Comparison of ENCODE assay signal across 34 cellular contexts in the genomic region with DNA sequence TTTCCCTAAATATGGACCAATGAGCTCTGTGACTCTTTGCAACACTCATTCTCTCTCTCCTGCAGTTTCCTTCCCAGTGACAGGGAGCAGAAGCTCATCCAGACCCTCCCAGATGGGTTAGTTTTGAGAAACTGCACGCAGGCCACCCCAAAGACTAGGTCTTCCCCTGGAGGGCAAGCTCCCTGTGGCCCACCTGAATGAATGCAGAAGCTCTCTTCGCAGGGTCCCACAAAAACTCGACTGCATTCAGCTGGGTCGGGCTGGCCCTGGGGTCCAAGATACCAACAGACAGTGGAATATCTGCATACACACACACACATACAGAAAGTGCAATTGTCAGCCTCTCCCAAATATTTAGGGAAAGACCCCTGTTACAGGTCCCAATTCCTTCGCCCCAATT. TPM values are rescaled to one million over a fixed set of nuclear protein-coding genes. Genes with fewer than 3 reads are reported as not detected.
"Had no signal": no experiment of that assay in that cellular context is flagged by ENCODE, and none has a peak within 500 bp of the region (broad histone marks: within the 10 kb centered on the region; RNA-seq: fewer than 3 reads in every experiment).

No MANE protein-coding gene starts in this region.

- H3K4me3 ChIP-seq: colonic mucosa, esophagus squamous epithelium, gastroesophageal sphincter had no signal

- H3K4me1 ChIP-seq: colonic mucosa, esophagus squamous epithelium, gastroesophageal sphincter had no signal

- DNase-seq: activated CD4-positive, alpha-beta memory T cell treated with anti-CD3 and anti-CD28 coated beads for 36 hours; activated CD4-positive, alpha-beta T cell treated with anti-CD3 and anti-CD28 coated beads for 36 hours; activated CD4-positive, alpha-beta T cell treated with anti-CD3 and anti-CD28 coated beads, Interleukin-2, amount 10 ng/mL, durations not matched to agents 24 days and 14 days; activated CD4-positive, CD25-positive, alpha-beta regulatory T cell; activated CD4-positive, CD25-positive, alpha-beta regulatory T cell treated with anti-CD3 and anti-CD28 coated beads, Interleukin-2, amount 50 U/mL, for 72 hours; activated CD8-positive, alpha-beta memory T cell treated with anti-CD3 and anti-CD28 coated beads, Interleukin-2, amount 10 ng/mL, durations not matched to agents 7 days and 5 days; activated CD8-positive, alpha-beta memory T cell treated with anti-CD3 and anti-CD28 coated beads, Interleukin-2, amount 50 U/mL, for 4 hours; activated CD8-positive, alpha-beta T cell treated with anti-CD3 and anti-CD28 coated beads, Interleukin-2, amount 10 ng/mL, durations not matched to agents 7 days and 5 days; activated gamma-delta T cell treated with Interleukin-2 at 50 U/mL for 16 hours; activated naive CD4-positive, alpha-beta T cell treated with anti-CD3 and anti-CD28 coated beads, Interleukin-2, amount 50 U/mL, for 16 hours; activated naive CD4-positive, alpha-beta T cell treated with Interleukin-2 at 50 U/mL for 16 hours; activated T-cell treated with anti-CD3 and anti-CD28 coated beads, Interleukin-2, amount 50 U/mL, for 1 hour; activated T-cell treated with anti-CD3 and anti-CD28 coated beads, Interleukin-2, amount 50 U/mL, for 48 hours; amniotic stem cell; anterior cingulate cortex; brain microvascular endothelial cell; caudate nucleus; colonic mucosa; effector CD8-positive, alpha-beta T cell; esophagus squamous epithelium; foreskin melanocyte had no signal

- FAIRE-seq: astrocyte, endometrium, endothelial cell of umbilical vein had no signal

- H3K4me1 Mint-ChIP-seq: activated CD4-positive, alpha-beta T cell treated with anti-CD3 and anti-CD28 coated beads for 36 hours; activated CD4-positive, alpha-beta T cell treated with anti-CD3 and anti-CD28 coated beads, Interleukin-2, amount 10 ng/mL, durations not matched to agents 24 days and 14 days; activated CD8-positive, alpha-beta memory T cell treated with anti-CD3 and anti-CD28 coated beads, Interleukin-2, amount 10 ng/mL, durations not matched to agents 7 days and 5 days had no signal

- H3K36me3 Mint-ChIP-seq: activated CD4-positive, alpha-beta memory T cell treated with anti-CD3 and anti-CD28 coated beads for 36 hours; activated CD8-positive, alpha-beta memory T cell treated with anti-CD3 and anti-CD28 coated beads, Interleukin-2, amount 10 ng/mL, durations not matched to agents 7 days and 5 days; activated naive CD8-positive, alpha-beta T cell had no signal

- H3K9me3 ChIP-seq: colonic mucosa, esophagus squamous epithelium, gastroesophageal sphincter had no signal

- H3K36me3 ChIP-seq: brain microvascular endothelial cell, colonic mucosa, gastroesophageal sphincter had no signal

- H3K9me3 Mint-ChIP-seq: activated CD4-positive, alpha-beta memory T cell treated with anti-CD3 and anti-CD28 coated beads for 36 hours; activated CD4-positive, alpha-beta T cell treated with anti-CD3 and anti-CD28 coated beads, Interleukin-2, amount 10 ng/mL, durations not matched to agents 24 days and 14 days; activated T-helper 1 cell treated with anti-CD3 and anti-CD28 coated beads, Interleukin-12 subunit alpha, Interleukin-12 subunit beta, Interleukin-2, Interleukin-4 antibody, amounts not matched to agents 30 ng/mL and 10 ng/mL and 1 ng/mL, durations not matched to agents 14 hours and 24 hours and 36 hours; activated T-helper 2 cell treated with anti-CD3 and anti-CD28 coated beads, Interferon-gamma antibody, Interleukin-2, Interleukin-4, amounts not matched to agents 10 μg/mL and 5 μg/mL and 100 μg/mL, durations not matched to agents 14 hours and 24 hours and 36 hours had no signal

- H3K27ac Mint-ChIP-seq: activated CD4-positive, alpha-beta memory T cell treated with anti-CD3 and anti-CD28 coated beads for 36 hours; activated CD4-positive, alpha-beta T cell treated with anti-CD3 and anti-CD28 coated beads for 36 hours; activated CD4-positive, alpha-beta T cell treated with anti-CD3 and anti-CD28 coated beads, Interleukin-2, amount 10 ng/mL, durations not matched to agents 24 days and 14 days; activated CD8-positive, alpha-beta memory T cell treated with anti-CD3 and anti-CD28 coated beads, Interleukin-2, amount 10 ng/mL, durations not matched to agents 7 days and 5 days; activated CD8-positive, alpha-beta T cell treated with anti-CD3 and anti-CD28 coated beads, Interleukin-2, amount 10 ng/mL, durations not matched to agents 7 days and 5 days; activated naive CD8-positive, alpha-beta T cell; activated T-helper 1 cell treated with anti-CD3 and anti-CD28 coated beads, Interleukin-12 subunit alpha, Interleukin-12 subunit beta, Interleukin-2, Interleukin-4 antibody, amounts not matched to agents 30 ng/mL and 10 ng/mL and 1 ng/mL, durations not matched to agents 14 hours and 24 hours and 36 hours; activated T-helper 2 cell treated with anti-CD3 and anti-CD28 coated beads, Interferon-gamma antibody, Interleukin-2, Interleukin-4, amounts not matched to agents 10 μg/mL and 5 μg/mL and 100 μg/mL, durations not matched to agents 14 hours and 24 hours and 36 hours had no signal

- H3K27me3 Mint-ChIP-seq: activated CD4-positive, alpha-beta T cell treated with anti-CD3 and anti-CD28 coated beads for 36 hours; activated CD4-positive, alpha-beta T cell treated with anti-CD3 and anti-CD28 coated beads, Interleukin-2, amount 10 ng/mL, durations not matched to agents 24 days and 14 days; activated CD8-positive, alpha-beta memory T cell treated with anti-CD3 and anti-CD28 coated beads, Interleukin-2, amount 10 ng/mL, durations not matched to agents 7 days and 5 days had no signal

- H3K27ac ChIP-seq: brain microvascular endothelial cell, colonic mucosa, epithelial cell of prostate, esophagus squamous epithelium, gastroesophageal sphincter had no signal

- H3K4me3 Mint-ChIP-seq: activated CD4-positive, alpha-beta memory T cell treated with anti-CD3 and anti-CD28 coated beads for 36 hours; activated CD4-positive, alpha-beta T cell treated with anti-CD3 and anti-CD28 coated beads for 36 hours; activated CD4-positive, alpha-beta T cell treated with anti-CD3 and anti-CD28 coated beads, Interleukin-2, amount 10 ng/mL, durations not matched to agents 24 days and 14 days; activated CD8-positive, alpha-beta memory T cell treated with anti-CD3 and anti-CD28 coated beads, Interleukin-2, amount 10 ng/mL, durations not matched to agents 7 days and 5 days; activated CD8-positive, alpha-beta T cell treated with anti-CD3 and anti-CD28 coated beads, Interleukin-2, amount 10 ng/mL, durations not matched to agents 7 days and 5 days; activated naive CD8-positive, alpha-beta T cell; activated T-helper 1 cell treated with anti-CD3 and anti-CD28 coated beads, Interleukin-12 subunit alpha, Interleukin-12 subunit beta, Interleukin-2, Interleukin-4 antibody, amounts not matched to agents 30 ng/mL and 10 ng/mL and 1 ng/mL, durations not matched to agents 14 hours and 24 hours and 36 hours had no signal

- H3K27me3 ChIP-seq: brain microvascular endothelial cell, colonic mucosa, esophagus squamous epithelium, gastroesophageal sphincter had no signal

RNA-seq across cellular contexts. Expression of a gene that starts 37.0 kb away (rescaled TPM):
- total RNA-seq: activated CD4-positive, alpha-beta T cell treated with anti-CD3 and anti-CD28 coated beads, Interleukin-2, amount 10 ng/mL, durations not matched to agents 24 days and 14 days; activated T-helper 1 cell treated with anti-CD3 and anti-CD28 coated beads, Interleukin-12 subunit alpha, Interleukin-12 subunit beta, Interleukin-2, Interleukin-4 antibody, amounts not matched to agents 30 ng/mL and 10 ng/mL and 1 ng/mL, durations not matched to agents 14 hours and 24 hours and 36 hours; activated T-helper 2 cell treated with anti-CD3 and anti-CD28 coated beads, Interferon-gamma antibody, Interleukin-2, Interleukin-4, amounts not matched to agents 10 μg/mL and 5 μg/mL and 100 μg/mL, durations not matched to agents 14 hours and 24 hours and 36 hours; dermis microvascular lymphatic vessel endothelial cell; endothelial cell of umbilical vein; fibroblast of lung; fibroblast of villous mesenchyme; glomerular endothelial cell; T-helper 1 cell treated with Interleukin-12 subunit alpha and Interleukin-12 subunit beta and Interleukin-4 antibody, amounts not matched to agents 30 ng/mL and 1 ng/mL, for 36 hours had no signal
- polyA plus RNA-seq: endothelial cell of umbilical vein, fibroblast of lung had no signal
